Comparison of ENCODE assay signal across 8 cellular contexts in the genomic region with DNA sequence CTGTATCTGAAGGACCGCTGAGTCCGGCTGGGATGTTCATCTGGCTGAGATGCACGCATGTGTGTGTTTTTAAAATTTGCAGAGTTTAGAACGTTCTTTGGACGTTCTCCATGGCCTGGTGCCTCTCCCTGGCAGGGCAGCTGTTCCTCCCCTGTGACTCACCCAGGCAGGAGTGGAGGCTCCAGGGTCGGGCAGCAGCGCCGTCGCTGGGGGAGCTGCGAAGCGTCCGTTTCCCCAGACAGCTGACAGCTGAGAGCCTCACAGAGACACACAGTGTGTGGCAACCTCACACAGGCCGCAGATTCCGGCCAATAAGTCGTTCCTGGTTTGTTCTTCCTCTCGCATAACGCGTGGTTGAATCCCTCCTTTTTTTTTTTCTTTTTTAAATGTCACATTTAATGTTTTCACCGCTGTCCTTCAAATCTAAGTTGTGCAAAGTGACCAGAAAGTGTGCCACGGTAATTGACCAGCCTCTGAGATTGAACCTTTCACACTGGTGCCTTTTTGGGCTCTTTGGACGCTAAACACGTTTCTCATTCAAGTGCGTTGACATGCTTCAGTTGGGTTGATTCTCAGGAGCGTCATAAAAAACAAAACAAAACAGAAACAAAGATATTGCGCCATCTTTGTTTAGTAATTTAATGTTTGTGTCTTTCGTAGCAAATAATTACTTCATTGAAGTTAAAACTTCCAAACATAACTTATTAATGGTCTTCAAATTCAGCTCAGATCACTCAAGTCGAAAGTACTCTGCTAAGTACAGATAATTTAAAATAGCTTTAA.
DNase-seq lines count a peak whose midpoint lies in the region; ATAC-seq and TF ChIP-seq lines count a peak whose summit lies in the region.

No MANE protein-coding gene starts in this region.

- no TSS peak for BruUV-seq in PC-3 (replicated peaks; lab: Mats Ljungman, UMichigan)

- H3F3A ChIP-seq in PC-3 (ENCODE audit: low read length, unreplicated experiment), result no peaks in the 10 kb centered on the region

- H3K9ac ChIP-seq in PC-3 (ENCODE audit: low read length), result no peak overlapping the region

- POLR2A ChIA-PET in PC-3 (lab: Charles Lee; ENCODE audit: unreplicated experiment), result no interaction called here

- TF ChIP-seq CTCF in foreskin fibroblast (IDR thresholded peaks at IDR 0.05; ENCODE audit: low read depth, low read length), result peak; percentile 35
- peak in 2 of 3 donors; percentile 17 to 30 for TF ChIP-seq CTCF in ovary (IDR thresholded peaks at IDR 0.05)
- TF ChIP-seq CTCF in PC-3 (conservative IDR thresholded peaks at IDR 0.05; ENCODE audit: low read depth, low read length), result no peak

- H3K4me3 ChIP-seq in foreskin fibroblast (ENCODE audit: low read depth in 1 of 2, low read length in 2 of 2) (peak overlapping the region; percentile 5 to 21), ovary (no peak overlapping the region), PC-3 (ENCODE audit: low read length) (no peak overlapping the region)

- WGBS in ovary, 3 donors, result 20 to 37% (median 21%) methylated on average over 27 of the region's 27 CpGs

- no peaks in the 10 kb centered on the region for H3K9me3 ChIP-seq in ovary
- H3K9me3 ChIP-seq in PC-3 (ENCODE audit: low read length), result no peaks in the 10 kb centered on the region

- H4K20me1 ChIP-seq in PC-3 (ENCODE audit: low read length), result no peaks in the 10 kb centered on the region

- H3K27me3 ChIP-seq in ovary (no peaks in the 10 kb centered on the region), PC-3 (ENCODE audit: low read length) (no peaks in the 10 kb centered on the region)

- CTCF ChIA-PET in PC-3 (lab: Charles Lee), result no interaction called here

- H3K27ac ChIP-seq in ovary, result peak overlapping the region in 1 of 2 donors; percentile 61
- H3K27ac ChIP-seq in PC-3 (ENCODE audit: low read length), result no peak overlapping the region

- no peak overlapping the region for H3K4me2 ChIP-seq in PC-3 (ENCODE audit: low read length)

- no peaks in the 10 kb centered on the region for H3K36me3 ChIP-seq in ovary
- no peaks in the 10 kb centered on the region; the same call in 1 of the 2 replicates for H3K36me3 ChIP-seq in PC-3 (ENCODE audit: low read depth, low read length)

- TF ChIP-seq POLR2A in ovary (IDR thresholded peaks at IDR 0.05), result peak; percentile 13

- TF ChIP-seq EP300 in ovary (IDR thresholded peaks at IDR 0.05), result no peak

- no peaks in the 10 kb centered on the region for H3K9me2 ChIP-seq in PC-3 (replicated peaks; ENCODE audit: low read length)

- no peaks in the 10 kb centered on the region for H3K79me2 ChIP-seq in PC-3 (ENCODE audit: low read length)

- peak in 13 of 14 donors; percentile 21 to 90 (median 62) for DNase-seq in C1 segment of cervical spinal cord (lab: John Stamatoyannopoulos, UW)
- DNase-seq in foreskin fibroblast, result peak; percentile 89 to 97
- peak; percentile 88 to 92 (median 89) for DNase-seq in ovary
- DNase-seq in PC-3, result no peak
- DNase-seq in NCI-H2227 (lab: John Stamatoyannopoulos, UW; ENCODE audit: unreplicated experiment), result no peak

- H2AFZ ChIP-seq in PC-3 (ENCODE audit: low read length), result no peak overlapping the region

- ATAC-seq in HG03280 (IDR thresholded peaks at IDR 0.05; ENCODE audit: unreplicated experiment) (no peak), PC-3 (no peak)
- ATAC-seq in activated CD4-positive, CD25-positive, alpha-beta regulatory T cell treated with anti-CD3 and anti-CD28 coated beads, Interleukin-2, amount 50 U/mL, for 24 hours, result no peak

- intact Hi-C loops in ovary (cut with DNase I), result no loop called here
- intact Hi-C loops in PC-3 (cut with micrococcal nuclease), result no loop called here

- H3K4me1 ChIP-seq in ovary (ENCODE audit: insufficient read depth) (peaks cover 12% of the 10 kb centered on the region), PC-3 (ENCODE audit: insufficient read depth, low read length) (no peaks in the 10 kb centered on the region)

TF ChIP-seq in PFSK-1, 5 proteins besides CTCF, POLR2A, EP300 and RAD21:
- TF ChIP-seq POLR2AphosphoS5 (IDR thresholded peaks at IDR 0.05; ENCODE audit: low read depth, low read length), result no peak
- TF ChIP-seq FOXP2 (optimal IDR thresholded peaks at IDR 0.05; ENCODE audit: borderline replicate concordance, extremely low read depth, extremely low read length, insufficient read depth), result peak; percentile 15

Comparison
In these comparisons a context has a peak if more than half of its experiments do, and no peak if none do; other contexts are left out.
1. DNase-seq: peak in C1 segment of cervical spinal cord (13 of 14), foreskin fibroblast (2 of 2) and ovary (5 of 5); none in PC-3 (single experiment) and NCI-H2227 (single experiment).
2. H3K4me3 ChIP-seq: peak in foreskin fibroblast (2 of 2); none in ovary (single experiment) and PC-3 (single experiment).